38 cellular contexts compared by ENCODE assay signal in genomic region chr3:62439978-62440377, GRCh38.
"Had no signal": no experiment of that assay in that cellular context is flagged by ENCODE, and none has a peak within 500 bp of the region (broad histone marks: within the 10 kb centered on the region; RNA-seq: fewer than 3 reads in every experiment).

No MANE protein-coding gene starts in this region.

- H3K4me3 Mint-ChIP-seq: activated B cell treated with CpG ODN at 0.5 μM for 24 hours; activated CD4-positive, alpha-beta memory T cell treated with anti-CD3 and anti-CD28 coated beads for 36 hours; activated CD4-positive, alpha-beta T cell treated with anti-CD3 and anti-CD28 coated beads, Interleukin-2, amount 10 ng/mL, durations not matched to agents 24 days and 14 days; activated CD8-positive, alpha-beta T cell treated with anti-CD3 and anti-CD28 coated beads for 36 hours; activated naive CD4-positive, alpha-beta T cell treated with anti-CD3 and anti-CD28 coated beads, Interleukin-2, amount 10 ng/mL, durations not matched to agents 7 days and 5 days; activated naive CD4-positive, alpha-beta T cell treated with anti-CD3 and anti-CD28 coated beads, Interleukin-2, amount 50 U/mL, for 24 hours; activated naive CD8-positive, alpha-beta T cell; activated naive CD8-positive, alpha-beta T cell treated with anti-CD3 and anti-CD28 coated beads, Interleukin-2, amount 10 ng/mL, durations not matched to agents 7 days and 5 days; activated naive CD8-positive, alpha-beta T cell treated with anti-CD3 and anti-CD28 coated beads, Interleukin-2, amount 50 U/mL, for 24 hours; activated T-cell treated with anti-CD3 and anti-CD28 coated beads, Interleukin-2, amount 50 U/mL, for 4 hours; activated T-cell treated with anti-CD3 and anti-CD28 coated beads, Interleukin-2, amount 50 U/mL, for 72 hours; activated T-helper 1 cell treated with anti-CD3 and anti-CD28 coated beads, Interleukin-12 subunit alpha, Interleukin-12 subunit beta, Interleukin-2, Interleukin-4 antibody, amounts not matched to agents 30 ng/mL and 10 ng/mL and 1 ng/mL, durations not matched to agents 14 hours and 24 hours and 36 hours; activated T-helper 17 cell treated with anti-CD3 and anti-CD28 coated beads, Interleukin-2, amount 50 U/mL, for 72 hours; brain; central memory CD8-positive, alpha-beta T cell; T-helper 1 cell treated with Interleukin-12 subunit alpha and Interleukin-12 subunit beta and Interleukin-4 antibody, amounts not matched to agents 30 μg/mL and 1 μg/mL, for 36 hours; T-helper 2 cell treated with Interferon-gamma antibody and Interleukin-4, amounts not matched to agents 5 μg/mL and 100 μg/mL, for 36 hours had no signal

- H3K4me1 Mint-ChIP-seq: activated B cell treated with CpG ODN at 0.5 μM for 24 hours; activated T-helper 17 cell treated with anti-CD3 and anti-CD28 coated beads, Interleukin-2, amount 50 U/mL, for 72 hours; central memory CD8-positive, alpha-beta T cell had no signal

- H3K4me1 ChIP-seq: ascending aorta had no signal

- H3K9me3 ChIP-seq: ascending aorta had no signal

- H3K36me3 ChIP-seq: ascending aorta, cardiac muscle cell had no signal

- H3K27me3 ChIP-seq: ascending aorta, cardiac muscle cell had no signal

- H3K9me3 Mint-ChIP-seq: activated B cell treated with CpG ODN at 0.5 μM for 24 hours; activated CD4-positive, alpha-beta memory T cell treated with anti-CD3 and anti-CD28 coated beads for 36 hours; activated CD8-positive, alpha-beta T cell treated with anti-CD3 and anti-CD28 coated beads for 36 hours; activated naive CD4-positive, alpha-beta T cell treated with anti-CD3 and anti-CD28 coated beads, Interleukin-2, amount 10 ng/mL, durations not matched to agents 7 days and 5 days; activated naive CD4-positive, alpha-beta T cell treated with anti-CD3 and anti-CD28 coated beads, Interleukin-2, amount 50 U/mL, for 24 hours; activated T-helper 17 cell treated with anti-CD3 and anti-CD28 coated beads, Interleukin-2, amount 50 U/mL, for 72 hours; central memory CD8-positive, alpha-beta T cell had no signal

- DNase-seq: activated B cell treated with CpG ODN at 0.5 μM for 24 hours; activated CD4-positive, alpha-beta memory T cell treated with anti-CD3 and anti-CD28 coated beads for 36 hours; activated CD4-positive, alpha-beta T cell treated with anti-CD3 and anti-CD28 coated beads for 4 hours; activated CD4-positive, alpha-beta T cell treated with anti-CD3 and anti-CD28 coated beads, Interleukin-2, amount 10 ng/mL, durations not matched to agents 24 days and 14 days; activated CD4-positive, alpha-beta T cell treated with anti-CD3 and anti-CD28 coated beads, Interleukin-2, amount 50 U/mL, for 1 hour; activated CD4-positive, alpha-beta T cell treated with anti-CD3 and anti-CD28 coated beads, Interleukin-2, amount 50 U/mL, for 4 hours; activated CD4-positive, CD25-positive, alpha-beta regulatory T cell treated with anti-CD3 and anti-CD28 coated beads, Interleukin-2, amount 50 U/mL, for 72 hours; activated CD8-positive, alpha-beta memory T cell treated with anti-CD3 and anti-CD28 coated beads, Interleukin-2, amount 50 U/mL, for 4 hours; activated CD8-positive, alpha-beta T cell treated with anti-CD3 and anti-CD28 coated beads for 36 hours; activated effector memory CD4-positive, alpha-beta T cell treated with anti-CD3 and anti-CD28 coated beads, Interleukin-2, amount 50 U/mL, for 16 hours; activated gamma-delta T cell treated with Interleukin-2 at 50 U/mL for 16 hours; activated naive CD4-positive, alpha-beta T cell; activated naive CD4-positive, alpha-beta T cell treated with anti-CD3 and anti-CD28 coated beads, Interleukin-2, amount 10 ng/mL, durations not matched to agents 7 days and 5 days; activated naive CD8-positive, alpha-beta T cell treated with anti-CD3 and anti-CD28 coated beads, Interleukin-2, amount 10 ng/mL, durations not matched to agents 7 days and 5 days; activated naive CD8-positive, alpha-beta T cell treated with anti-CD3 and anti-CD28 coated beads, Interleukin-2, amount 50 U/mL, for 24 hours; activated T-cell treated with anti-CD3 and anti-CD28 coated beads for 4 hours; activated T-cell treated with anti-CD3 and anti-CD28 coated beads, Interleukin-2, amount 50 U/mL, for 1 hour; activated T-cell treated with anti-CD3 and anti-CD28 coated beads, Interleukin-2, amount 50 U/mL, for 4 hours; activated T-cell treated with anti-CD3 and anti-CD28 coated beads, Interleukin-2, amount 50 U/mL, for 72 hours; amygdala; anterior cingulate cortex; caudate nucleus; cerebellar nuclear complex; T-helper 2 cell; T-helper 9 cell had no signal

- H3K27me3 Mint-ChIP-seq: activated B cell treated with CpG ODN at 0.5 μM for 24 hours; activated naive CD4-positive, alpha-beta T cell treated with anti-CD3 and anti-CD28 coated beads, Interleukin-2, amount 50 U/mL, for 24 hours; activated naive CD8-positive, alpha-beta T cell; brain; central memory CD8-positive, alpha-beta T cell had no signal

- FAIRE-seq: bronchial epithelial cell, TTC549 had no signal

- H3K27ac Mint-ChIP-seq: activated B cell treated with CpG ODN at 0.5 μM for 24 hours; activated CD4-positive, alpha-beta memory T cell treated with anti-CD3 and anti-CD28 coated beads for 36 hours; activated CD4-positive, alpha-beta T cell treated with anti-CD3 and anti-CD28 coated beads, Interleukin-2, amount 10 ng/mL, durations not matched to agents 24 days and 14 days; activated CD8-positive, alpha-beta T cell treated with anti-CD3 and anti-CD28 coated beads for 36 hours; activated naive CD4-positive, alpha-beta T cell treated with anti-CD3 and anti-CD28 coated beads, Interleukin-2, amount 10 ng/mL, durations not matched to agents 7 days and 5 days; activated naive CD4-positive, alpha-beta T cell treated with anti-CD3 and anti-CD28 coated beads, Interleukin-2, amount 50 U/mL, for 24 hours; activated naive CD8-positive, alpha-beta T cell; activated naive CD8-positive, alpha-beta T cell treated with anti-CD3 and anti-CD28 coated beads, Interleukin-2, amount 10 ng/mL, durations not matched to agents 7 days and 5 days; activated naive CD8-positive, alpha-beta T cell treated with anti-CD3 and anti-CD28 coated beads, Interleukin-2, amount 50 U/mL, for 24 hours; activated T-cell treated with anti-CD3 and anti-CD28 coated beads, Interleukin-2, amount 50 U/mL, for 72 hours; activated T-helper 1 cell treated with anti-CD3 and anti-CD28 coated beads, Interleukin-12 subunit alpha, Interleukin-12 subunit beta, Interleukin-2, Interleukin-4 antibody, amounts not matched to agents 30 ng/mL and 10 ng/mL and 1 ng/mL, durations not matched to agents 14 hours and 24 hours and 36 hours; activated T-helper 17 cell treated with anti-CD3 and anti-CD28 coated beads, Interleukin-2, amount 50 U/mL, for 72 hours; brain; T-helper 1 cell treated with Interleukin-12 subunit alpha and Interleukin-12 subunit beta and Interleukin-4 antibody, amounts not matched to agents 30 μg/mL and 1 μg/mL, for 36 hours; T-helper 2 cell treated with Interferon-gamma antibody and Interleukin-4, amounts not matched to agents 5 μg/mL and 100 μg/mL, for 36 hours had no signal

- H3K4me3 ChIP-seq: ascending aorta, cardiac muscle cell had no signal

- H3K36me3 Mint-ChIP-seq: activated CD4-positive, alpha-beta memory T cell treated with anti-CD3 and anti-CD28 coated beads for 36 hours; activated naive CD4-positive, alpha-beta T cell treated with anti-CD3 and anti-CD28 coated beads, Interleukin-2, amount 50 U/mL, for 24 hours; activated naive CD8-positive, alpha-beta T cell had no signal

- H3K27ac ChIP-seq: ascending aorta, cardiac muscle cell, VCaP had no signal

- ATAC-seq: activated CD8-positive, alpha-beta T cell treated with anti-CD3 and anti-CD28 coated beads for 36 hours; activated naive CD8-positive, alpha-beta T cell treated with anti-CD3 and anti-CD28 coated beads, Interleukin-2, amount 50 U/mL, for 24 hours; activated T-cell treated with anti-CD3 and anti-CD28 coated beads, Interleukin-2, amount 50 U/mL, for 4 hours; activated T-cell treated with anti-CD3 and anti-CD28 coated beads, Interleukin-2, amount 50 U/mL, for 72 hours; activated T-helper 17 cell treated with anti-CD3 and anti-CD28 coated beads, Interleukin-2, amount 50 U/mL, for 72 hours had no signal
